19 cellular contexts compared by ENCODE assay signal in genomic region chr3:136055491-136055890, GRCh38.
"Had no signal": no experiment of that assay in that cellular context is flagged by ENCODE, and none has a peak within 500 bp of the region (broad histone marks: within the 10 kb centered on the region; RNA-seq: fewer than 3 reads in every experiment).

No MANE protein-coding gene starts in this region.

- H3K27ac ChIP-seq: coronary artery, parathyroid adenoma, skin epidermis, stomach, thoracic aorta, transverse colon had no signal

- H2AFZ ChIP-seq: parathyroid adenoma had no signal

- H3K4me3 Mint-ChIP-seq: immature natural killer cell, nephron had no signal

- H3K4me1 ChIP-seq: parathyroid adenoma, stomach, transverse colon had no signal

- H3K27me3 ChIP-seq: gastrocnemius medialis, stomach, transverse colon had no signal

- H3K79me2 ChIP-seq: parathyroid adenoma had no signal

- H3K4me1 Mint-ChIP-seq: nephron had no signal

- H3K4me3 ChIP-seq: coronary artery, gastrocnemius medialis, lung, skin epidermis, stomach, thoracic aorta, transverse colon had no signal

- H3K9ac ChIP-seq: parathyroid adenoma had no signal

- H3K9me3 Mint-ChIP-seq: immature natural killer cell had no signal

- H3K27ac Mint-ChIP-seq: immature natural killer cell, nephron had no signal

- ATAC-seq: gastrocnemius medialis, left colon, left ventricle myocardium superior, sciatic nerve had no signal

- H3K36me3 Mint-ChIP-seq: immature natural killer cell had no signal

- DNase-seq: effector CD4-positive, alpha-beta T cell; gastrocnemius medialis; immature natural killer cell; left colon; left ventricle myocardium superior; mesenchymal stem cell; midbrain; stimulated activated CD4-positive, alpha-beta T cell treated with anti-CD3 and anti-CD28 coated beads, Interleukin-2, amount 100 ng/mL, for 24 hours; stimulated activated naive CD4-positive, alpha-beta T cell; stomach; substantia nigra; transverse colon had no signal

- H3K9me3 ChIP-seq: gastrocnemius medialis, thoracic aorta, transverse colon had no signal
